13 cellular contexts compared by ENCODE assay signal in genomic region chr14:104450811-104451401, GRCh38.
DNase-seq lines count a peak whose midpoint lies in the region; ATAC-seq and TF ChIP-seq lines count a peak whose summit lies in the region.
"Had no signal": no experiment of that assay in that cellular context is flagged by ENCODE, and none has a peak within 500 bp of the region (broad histone marks: within the 10 kb centered on the region; RNA-seq: fewer than 3 reads in every experiment).

No MANE protein-coding gene starts in this region.

- no peak overlapping the region for H2BK12ac ChIP-seq in neuronal stem cell (ENCODE audit: low read length)

- H3K4me3 Mint-ChIP-seq in natural killer cell, result no peak overlapping the region
- H3K4me3 Mint-ChIP-seq: CD4-positive, alpha-beta memory T cell had no signal

- peak overlapping the region; percentile 58 for H2BK15ac ChIP-seq in neuronal stem cell (ENCODE audit: low read length)

- H3K36me3 ChIP-seq in neuronal stem cell (replicated peaks in 1 of 2; ENCODE audit: control insufficient read depth in 2 of 2, insufficient read depth in 2 of 2, low read length in 2 of 2) (no peaks in the 10 kb centered on the region), hepatocyte (replicated peaks; ENCODE audit: insufficient read depth, low read depth) (no peaks in the 10 kb centered on the region)
- H3K36me3 ChIP-seq: BE2C had no signal

- no peak overlapping the region for H3K18ac ChIP-seq in neuronal stem cell (ENCODE audit: low read length)

- H3K79me2 ChIP-seq in hepatocyte, result no peaks in the 10 kb centered on the region

- H3K27me3 Mint-ChIP-seq in natural killer cell (ENCODE audit: low read depth in 2 of 2), result peaks cover 36 to 67% of the 10 kb centered on the region in 2 donors

- H3K14ac ChIP-seq in neuronal stem cell (ENCODE audit: low read length), result no peak overlapping the region

- no peak overlapping the region for H3K9ac ChIP-seq in neuronal stem cell (ENCODE audit: low read depth, low read length, poor library complexity)

- H3K79me1 ChIP-seq in neuronal stem cell (ENCODE audit: low read depth, low read length), result no peaks in the 10 kb centered on the region

- TF ChIP-seq CTCF in hepatocyte (IDR thresholded peaks at IDR 0.05; ENCODE audit: poor library complexity) (no peak), natural killer cell (IDR thresholded peaks at IDR 0.05) (no peak)

- H3K9me2 ChIP-seq in hepatocyte (replicated peaks; ENCODE audit: insufficient read depth), result no peaks in the 10 kb centered on the region

- no CpG with 5 or more reads among the region's 28 CpGs for WGBS in neuronal stem cell (ENCODE audit: extremely low coverage in 2 of 2, insufficient read length in 2 of 2, insufficient replicate concordance in 1 of 2), 2 donors
- WGBS in hepatocyte (ENCODE audit: low lambda C conversion rate, missing lambda C conversion rate), result 96% methylated on average over 28 of the region's 28 CpGs

- H3K27me3 ChIP-seq in neuronal stem cell (ENCODE audit: control insufficient read depth in 3 of 3, insufficient read depth in 3 of 3, low read depth in 1 of 3, low read length in 3 of 3) (no peaks in the 10 kb centered on the region), hepatocyte (peaks cover 22% of the 10 kb centered on the region)
- H3K27me3 ChIP-seq: BE2C had no signal

- H2AFZ ChIP-seq in neuronal stem cell (ENCODE audit: low read length) (no peak overlapping the region), hepatocyte (no peak overlapping the region)

- H3K4ac ChIP-seq in neuronal stem cell (ENCODE audit: low read length), result no peak overlapping the region

- peaks cover 6 to 9% of the 10 kb centered on the region in 2 donors for H3K9me3 Mint-ChIP-seq in natural killer cell

- no peak overlapping the region for H3K27ac Mint-ChIP-seq in natural killer cell

- peak; percentile 1 for DNase-seq in stimulated activated CD4-positive, alpha-beta T cell treated with anti-CD3 and anti-CD28 coated beads, Interleukin-4, amount 100 ng/mL, for 24 hours
- no peak for DNase-seq in stimulated activated CD4-positive, alpha-beta T cell treated with anti-CD3 and anti-CD28 coated beads, Interleukin-15, amount 100 ng/mL, for 24 hours
- DNase-seq in ecto neural progenitor cell (ENCODE audit: low spot score) (peak; percentile 29), neuronal stem cell (ENCODE audit: low spot score) (no peak), hepatocyte (ENCODE audit: low spot score) (no peak), COLO668 (lab: John Stamatoyannopoulos, UW; ENCODE audit: unreplicated experiment) (no peak), natural killer cell (no peak)
- DNase-seq: BE2C; CD4-positive, alpha-beta memory T cell; DMS79 treated with DMSO at 0.1 percent for 48 hours; NCI-H2029; NCI-H510A treated with DMSO at 0.1 percent for 48 hours; SIG-M5 had no signal

- intact Hi-C loops in natural killer cell (cut with micrococcal nuclease), result no loop called here

- H3K36me3 Mint-ChIP-seq in natural killer cell, result peaks cover 22% of the 10 kb centered on the region

- H2BK120ac ChIP-seq in neuronal stem cell (ENCODE audit: low read depth, low read length), result no peak overlapping the region

- H3K23ac ChIP-seq in neuronal stem cell (ENCODE audit: low read depth, low read length, poor library complexity), result peak overlapping the region; percentile 43

- no peaks in the 10 kb centered on the region for H3K4me1 Mint-ChIP-seq in natural killer cell
- H3K4me1 Mint-ChIP-seq: CD4-positive, alpha-beta memory T cell had no signal

- no peaks in the 10 kb centered on the region for H4K20me1 ChIP-seq in hepatocyte (ENCODE audit: insufficient read depth, poor library complexity, severe bottlenecking)

- ATAC-seq in natural killer cell, result no peak

- H3K27ac ChIP-seq in neuronal stem cell (replicated peaks; ENCODE audit: low read length), result no peak overlapping the region
- H3K27ac ChIP-seq in hepatocyte, result no peak overlapping the region

- peaks cover 0 to 2% of the 10 kb centered on the region in 2 donors for H3K9me3 ChIP-seq in neuronal stem cell (replicated peaks in 1 of 2; ENCODE audit: control insufficient read depth in 2 of 2, insufficient read depth in 1 of 2, low read depth in 1 of 2, low read length in 2 of 2)
- H3K9me3 ChIP-seq in hepatocyte (ENCODE audit: low read depth), result peaks cover 6% of the 10 kb centered on the region
- H3K9me3 ChIP-seq: BE2C had no signal

- H3K4me2 ChIP-seq in neuronal stem cell (ENCODE audit: insufficient read depth, low read length, poor library complexity, severe bottlenecking) (no peak overlapping the region), hepatocyte (no peak overlapping the region)

- peak overlapping the region in 1 of 2 donors; percentile 62 for H3K4me3 ChIP-seq in neuronal stem cell (ENCODE audit: low read length in 2 of 2)
- H3K4me3 ChIP-seq in hepatocyte, result no peak overlapping the region

- peak overlapping the region; percentile 46 for H2AK5ac ChIP-seq in neuronal stem cell (ENCODE audit: low read depth, low read length)

- H2BK5ac ChIP-seq in neuronal stem cell (ENCODE audit: low read length), result no peak overlapping the region

- H4K8ac ChIP-seq in neuronal stem cell (ENCODE audit: low read depth, low read length), result no peak overlapping the region

- H3K4me1 ChIP-seq in neuronal stem cell (ENCODE audit: control insufficient read depth in 2 of 2, insufficient read depth in 1 of 2, low read depth in 1 of 2, low read length in 2 of 2), result peaks cover 0 to 3% of the 10 kb centered on the region in 2 donors
- no peaks in the 10 kb centered on the region for H3K4me1 ChIP-seq in hepatocyte (ENCODE audit: insufficient read depth)
- H3K4me1 ChIP-seq: BE2C had no signal

- H4K91ac ChIP-seq in neuronal stem cell (ENCODE audit: low read depth, low read length, poor library complexity), result no peak overlapping the region

Comparison
In these comparisons a context has a peak if more than half of its experiments do, and no peak if none do; other contexts are left out.
1. DNase-seq: peak in stimulated activated CD4-positive, alpha-beta T cell treated with anti-CD3 and anti-CD28 coated beads, Interleukin-4, amount 100 ng/mL, for 24 hours (single experiment) and ecto neural progenitor cell (single experiment); none in stimulated activated CD4-positive, alpha-beta T cell treated with anti-CD3 and anti-CD28 coated beads, Interleukin-15, amount 100 ng/mL, for 24 hours (single experiment), neuronal stem cell (single experiment), hepatocyte (single experiment), COLO668 (single experiment) and natural killer cell (single experiment).